8 cellular contexts compared by ENCODE assay signal in the genomic region with DNA sequence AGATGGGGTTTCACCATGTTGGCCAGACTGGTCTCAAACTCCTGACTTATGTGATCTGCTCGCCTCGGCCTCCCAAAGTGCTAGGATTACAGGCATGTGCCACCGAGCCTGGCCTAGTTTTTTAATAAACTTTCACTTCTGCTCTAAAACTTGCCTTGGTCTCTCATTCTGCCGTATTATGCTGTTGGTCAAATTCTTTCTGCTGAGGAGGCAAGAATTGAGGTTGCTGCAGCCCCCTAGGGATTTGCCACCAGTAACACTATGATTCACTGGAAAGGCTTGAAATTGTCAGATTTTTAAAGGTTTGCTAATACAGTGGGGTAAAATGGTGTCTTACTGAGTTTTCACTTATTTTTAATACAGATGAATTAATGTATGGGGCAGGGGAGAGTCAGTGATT.
DNase-seq lines count a peak whose midpoint lies in the region; ATAC-seq and TF ChIP-seq lines count a peak whose summit lies in the region.
"Not testable (repeated sequence)": the region's sequence is repeated elsewhere in the genome, so short reads cannot be mapped to it uniquely, and the experiment has no call there.

No MANE protein-coding gene starts in this region.

- not testable (repeated sequence) for TF ChIP-seq CTCF in cardiac fibroblast (IDR thresholded peaks at IDR 0.05; ENCODE audit: low read depth, low read length)

- H3K27ac Mint-ChIP-seq in memory B cell: not testable (repeated sequence)

- H3K4me3 ChIP-seq in cardiac fibroblast (replicated peaks in 1 of 2; ENCODE audit: low read depth in 2 of 2, low read length in 2 of 2): not testable (repeated sequence)

- H3K4me3 Mint-ChIP-seq in memory B cell: not testable (repeated sequence)

- ATAC-seq in GM18873 (IDR thresholded peaks at IDR 0.05; ENCODE audit: low FRiP score, unreplicated experiment): peak; percentile 56
- ATAC-seq in GM21529 (IDR thresholded peaks at IDR 0.05; ENCODE audit: unreplicated experiment): peak; percentile 78
- ATAC-seq in HG02885 (IDR thresholded peaks at IDR 0.05; ENCODE audit: poor library complexity, unreplicated experiment): peak; percentile 57
- ATAC-seq in HG03342 (IDR thresholded peaks at IDR 0.05; ENCODE audit: unreplicated experiment): peak; percentile 76
- ATAC-seq in memory B cell (ENCODE audit: low read depth): peak; percentile 47

- not testable (repeated sequence) for H3K9me3 Mint-ChIP-seq in memory B cell

- H3K36me3 Mint-ChIP-seq in memory B cell: not testable (repeated sequence)

- DNase-seq in EH (ENCODE audit: low read depth) (peak; percentile 32), MV-4-11 (lab: John Stamatoyannopoulos, UW) (peak; percentile 36), cardiac fibroblast (ENCODE audit: low read depth in 2 of 2) (peak; percentile 41 to 53)
- DNase-seq in memory B cell (ENCODE audit: low spot score in 2 of 2): not testable (repeated sequence)

- not testable (repeated sequence) for H3K27me3 Mint-ChIP-seq in memory B cell

- not testable (repeated sequence) for H3K4me1 Mint-ChIP-seq in memory B cell
